Comparison of ENCODE assay signal across 8 cellular contexts in the genomic region with DNA sequence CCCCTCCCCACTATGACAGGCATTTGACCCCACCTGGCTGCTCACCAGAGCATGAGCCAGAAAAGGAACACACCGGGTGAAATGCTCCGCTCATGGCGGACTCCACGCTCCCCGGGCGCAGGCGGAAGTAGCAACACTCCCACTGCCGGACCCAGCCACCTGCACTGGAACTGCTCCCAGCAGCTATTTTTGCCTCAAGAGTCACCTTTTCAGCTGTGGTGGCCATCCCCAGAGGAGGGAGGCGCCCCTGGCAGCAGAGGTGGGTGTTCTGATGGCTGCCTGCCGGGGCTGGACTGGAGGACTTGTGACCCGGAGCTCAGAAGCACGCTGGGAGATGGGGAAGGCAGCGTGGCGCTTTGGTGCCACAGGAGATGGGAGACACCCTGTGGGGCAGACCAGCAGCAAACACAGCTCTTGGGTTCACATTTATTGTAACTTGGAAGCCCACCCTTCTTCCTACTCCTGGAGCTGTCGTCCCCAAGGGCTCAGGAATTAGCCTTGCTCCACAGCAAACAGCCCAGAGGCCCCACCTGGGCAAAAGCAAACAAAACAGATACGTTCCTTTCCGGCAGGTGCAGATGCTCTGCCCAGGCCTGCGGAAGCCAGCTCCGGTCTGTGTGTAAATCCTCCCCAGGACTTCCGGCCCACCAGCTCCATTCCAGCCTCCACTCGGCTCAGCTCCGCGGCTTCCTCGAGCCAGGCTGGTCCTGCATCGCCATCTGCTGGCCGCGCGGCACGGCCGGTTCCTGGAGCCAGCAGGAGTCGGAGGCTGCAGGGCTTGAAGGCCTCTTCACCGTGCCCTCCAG.
DNase-seq lines count a peak whose midpoint lies in the region; ATAC-seq and TF ChIP-seq lines count a peak whose summit lies in the region.

No MANE protein-coding gene starts in this region.

- peaks cover 57% of the 10 kb centered on the region for H3K4me1 ChIP-seq in mucosa of stomach (ENCODE audit: control insufficient read depth, insufficient read depth, low read length)

- TF ChIP-seq RAD21 in Ishikawa (IDR thresholded peaks at IDR 0.05; ENCODE audit: low read depth) = peak; percentile 88

- TF ChIP-seq EP300 in Ishikawa (IDR thresholded peaks at IDR 0.05; ENCODE audit: borderline replicate concordance) = no peak; the same call in 1 of the 2 replicates

- no peaks in the 10 kb centered on the region for H3K9me3 ChIP-seq in mucosa of stomach (ENCODE audit: control insufficient read depth, low read length)

- H3K27me3 ChIP-seq in mucosa of stomach (ENCODE audit: control insufficient read depth, insufficient read depth, low read length) = no peaks in the 10 kb centered on the region

- no peak for ATAC-seq in HG02571 (IDR thresholded peaks at IDR 0.05; ENCODE audit: unreplicated experiment)

- peaks cover 21% of the 10 kb centered on the region for H3K36me3 ChIP-seq in mucosa of stomach (ENCODE audit: control insufficient read depth, insufficient read depth, low read length)

- DNase-seq in OCI-M1 (lab: John Stamatoyannopoulos, UW) (peak; percentile 93), activated T-cell treated with anti-CD3 and anti-CD28 coated beads for 4 hours (peak; percentile 80), epithelial cell of esophagus (ENCODE audit: low read depth) (peak; percentile 97)
- DNase-seq in stimulated activated CD8-positive, alpha-beta memory T cell treated with anti-CD3 and anti-CD28 coated beads, Interleukin-4, amount 100 ng/mL, for 1 hour (ENCODE audit: low read depth in 2 of 2, low spot score in 1 of 2) = peak; percentile 68 to 87

- peak overlapping the region; percentile 52 for H3K4me3 ChIP-seq in GM12875 (ENCODE audit: low read depth, low read length)
- H3K4me3 ChIP-seq in epithelial cell of esophagus (ENCODE audit: low read length) = no peak overlapping the region
- peak overlapping the region; percentile 27 for H3K4me3 ChIP-seq in mucosa of stomach (ENCODE audit: low read length)

- TF ChIP-seq CTCF in GM12875 (IDR thresholded peaks at IDR 0.05; ENCODE audit: borderline replicate concordance, insufficient read depth, low read depth, low read length) (peak; percentile 100), epithelial cell of esophagus (IDR thresholded peaks at IDR 0.05; ENCODE audit: insufficient read depth, low read depth, low read length, missing control alignments) (peak; percentile 98)

- H3K9ac ChIP-seq in mucosa of stomach (ENCODE audit: low read length) = peak overlapping the region; percentile 22

TF ChIP-seq in Ishikawa, 13 proteins besides CTCF, POLR2A, EP300 and RAD21:
- peak; percentile 79 for TF ChIP-seq YY1 (IDR thresholded peaks at IDR 0.05; ENCODE audit: low read depth)
- TF ChIP-seq TEAD4 (IDR thresholded peaks at IDR 0.05) = peak; percentile 70
- TF ChIP-seq, protein P1, sequence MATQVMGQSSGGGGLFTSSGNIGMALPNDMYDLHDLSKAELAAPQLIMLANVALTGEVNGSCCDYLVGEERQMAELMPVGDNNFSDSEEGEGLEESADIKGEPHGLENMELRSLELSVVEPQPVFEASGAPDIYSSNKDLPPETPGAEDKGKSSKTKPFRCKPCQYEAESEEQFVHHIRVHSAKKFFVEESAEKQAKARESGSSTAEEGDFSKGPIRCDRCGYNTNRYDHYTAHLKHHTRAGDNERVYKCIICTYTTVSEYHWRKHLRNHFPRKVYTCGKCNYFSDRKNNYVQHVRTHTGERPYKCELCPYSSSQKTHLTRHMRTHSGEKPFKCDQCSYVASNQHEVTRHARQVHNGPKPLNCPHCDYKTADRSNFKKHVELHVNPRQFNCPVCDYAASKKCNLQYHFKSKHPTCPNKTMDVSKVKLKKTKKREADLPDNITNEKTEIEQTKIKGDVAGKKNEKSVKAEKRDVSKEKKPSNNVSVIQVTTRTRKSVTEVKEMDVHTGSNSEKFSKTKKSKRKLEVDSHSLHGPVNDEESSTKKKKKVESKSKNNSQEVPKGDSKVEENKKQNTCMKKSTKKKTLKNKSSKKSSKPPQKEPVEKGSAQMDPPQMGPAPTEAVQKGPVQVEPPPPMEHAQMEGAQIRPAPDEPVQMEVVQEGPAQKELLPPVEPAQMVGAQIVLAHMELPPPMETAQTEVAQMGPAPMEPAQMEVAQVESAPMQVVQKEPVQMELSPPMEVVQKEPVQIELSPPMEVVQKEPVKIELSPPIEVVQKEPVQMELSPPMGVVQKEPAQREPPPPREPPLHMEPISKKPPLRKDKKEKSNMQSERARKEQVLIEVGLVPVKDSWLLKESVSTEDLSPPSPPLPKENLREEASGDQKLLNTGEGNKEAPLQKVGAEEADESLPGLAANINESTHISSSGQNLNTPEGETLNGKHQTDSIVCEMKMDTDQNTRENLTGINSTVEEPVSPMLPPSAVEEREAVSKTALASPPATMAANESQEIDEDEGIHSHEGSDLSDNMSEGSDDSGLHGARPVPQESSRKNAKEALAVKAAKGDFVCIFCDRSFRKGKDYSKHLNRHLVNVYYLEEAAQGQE (IDR thresholded peaks at IDR 0.05; ENCODE audit: low read depth) = no peak
- no peak for TF ChIP-seq TAF1 (IDR thresholded peaks at IDR 0.05; ENCODE audit: low read depth)
- TF ChIP-seq, protein P2, sequence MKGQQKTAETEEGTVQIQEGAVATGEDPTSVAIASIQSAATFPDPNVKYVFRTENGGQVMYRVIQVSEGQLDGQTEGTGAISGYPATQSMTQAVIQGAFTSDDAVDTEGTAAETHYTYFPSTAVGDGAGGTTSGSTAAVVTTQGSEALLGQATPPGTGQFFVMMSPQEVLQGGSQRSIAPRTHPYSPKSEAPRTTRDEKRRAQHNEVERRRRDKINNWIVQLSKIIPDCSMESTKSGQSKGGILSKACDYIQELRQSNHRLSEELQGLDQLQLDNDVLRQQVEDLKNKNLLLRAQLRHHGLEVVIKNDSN (IDR thresholded peaks at IDR 0.05) = no peak
- TF ChIP-seq CEBPB (IDR thresholded peaks at IDR 0.05) = peak; percentile 23; the same call in 1 of the 2 replicates
- TF ChIP-seq TCF12 (IDR thresholded peaks at IDR 0.05; ENCODE audit: low read depth) = peak; percentile 57; the same call in 1 of the 2 replicates
- TF ChIP-seq, protein P3, sequence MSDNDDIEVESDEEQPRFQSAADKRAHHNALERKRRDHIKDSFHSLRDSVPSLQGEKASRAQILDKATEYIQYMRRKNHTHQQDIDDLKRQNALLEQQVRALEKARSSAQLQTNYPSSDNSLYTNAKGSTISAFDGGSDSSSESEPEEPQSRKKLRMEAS (IDR thresholded peaks at IDR 0.05) = peak; percentile 69; the same call in 1 of the 2 replicates
